ENCODE assay signal across 8 cellular contexts in the genomic region with DNA sequence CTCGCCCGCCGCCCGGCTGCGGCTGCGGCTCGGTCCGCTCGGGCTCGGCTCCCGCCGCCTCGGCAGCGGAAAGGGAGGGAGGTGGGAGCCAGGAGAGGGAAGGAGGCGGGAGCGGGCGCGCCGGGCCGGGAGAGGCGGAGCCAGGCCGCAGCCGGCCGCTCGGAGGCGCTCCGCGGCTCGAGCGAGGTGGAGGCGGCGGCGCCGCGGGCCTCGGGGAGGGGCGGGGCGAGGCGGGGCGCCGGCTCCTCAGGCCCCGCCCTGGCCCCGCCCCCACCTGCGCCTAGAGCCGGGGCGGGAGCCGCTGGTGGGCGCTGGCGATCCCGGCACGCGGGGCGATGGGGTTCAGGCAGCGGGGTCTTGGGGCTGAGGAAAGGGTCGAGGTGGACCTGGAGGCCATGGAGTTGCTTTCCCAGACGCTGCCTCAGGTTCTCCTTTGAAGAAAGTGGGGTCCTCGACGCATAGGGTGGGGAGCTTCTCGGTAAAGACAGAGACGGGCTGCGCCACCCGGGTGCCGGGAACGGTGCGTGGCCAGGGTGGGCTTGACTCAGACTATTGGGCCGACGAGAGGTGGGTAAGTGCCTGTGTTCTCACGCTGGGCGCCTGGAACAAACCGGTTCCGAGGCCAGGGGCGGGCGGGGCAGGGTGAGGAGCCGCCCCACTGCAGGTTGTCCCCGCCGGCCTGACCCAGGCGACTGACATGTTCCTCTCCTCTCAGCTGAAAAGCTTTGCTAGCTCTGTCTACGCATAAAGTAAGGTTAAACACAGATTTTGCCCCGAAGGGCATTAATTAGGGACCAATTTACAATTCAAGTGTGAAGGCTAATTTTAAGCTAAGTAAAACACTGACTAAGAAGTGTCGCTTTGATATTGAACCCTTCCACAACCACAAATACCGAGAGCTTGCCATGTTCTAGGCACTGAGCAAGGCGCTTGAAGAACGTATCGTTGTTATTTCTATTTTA. TPM values are rescaled to one million over a fixed set of nuclear protein-coding genes. Genes with fewer than 3 reads are reported as not detected.
DNase-seq lines count a peak whose midpoint lies in the region; ATAC-seq and TF ChIP-seq lines count a peak whose summit lies in the region.

TSS of gene CMTM4 (minus strand) at position 75 of the 962 bp plus-strand sequence. CDS start 218 bp downstream, outside the sequence.

- H3K27me3 ChIP-seq in liver (ENCODE audit: control insufficient read depth in 4 of 4, insufficient read depth in 4 of 4, low read length in 3 of 4), result no peaks in the 10 kb centered on the region

- 5% methylated on average over 84 of the region's 84 CpGs for WGBS in liver

- no peaks in the 10 kb centered on the region for H3K9me3 ChIP-seq in liver (ENCODE audit: control insufficient read depth in 4 of 4, low read length in 3 of 4)

- H3K4me1 ChIP-seq in liver (ENCODE audit: control insufficient read depth in 4 of 4, insufficient read depth in 4 of 4, low read length in 3 of 4), result peaks cover 2 to 21% (median 14%) of the 10 kb centered on the region in 4 donors

- ATAC-seq in GM18868 (IDR thresholded peaks at IDR 0.05; ENCODE audit: unreplicated experiment) (peak; percentile 88), HG03135 (IDR thresholded peaks at IDR 0.05; ENCODE audit: unreplicated experiment) (peak; percentile 92)

- peak within 1 kb of the TSS; percentile 74 for H3K4me3 ChIP-seq in AG09309 (ENCODE audit: control insufficient read depth, low read depth, low read length)
- H3K4me3 ChIP-seq in liver (ENCODE audit: low read depth in 1 of 3, low read length in 3 of 3), result peak within 1 kb of the TSS; percentile 78 to 88 (median 87)

- peak within 1 kb of the TSS; percentile 28 to 59 for H3K27ac ChIP-seq in liver (ENCODE audit: low read depth in 1 of 2, low read length in 2 of 2)

- no peak for TF ChIP-seq RAD21 in liver (IDR thresholded peaks at IDR 0.05)

- no peaks in the 10 kb centered on the region for H3K36me3 ChIP-seq in liver (ENCODE audit: control insufficient read depth in 4 of 4, insufficient read depth in 3 of 4, low read depth in 1 of 4, low read length in 3 of 4)

- TF ChIP-seq CTCF in AG09309 (IDR thresholded peaks at IDR 0.05; ENCODE audit: control insufficient read depth, insufficient read depth, low read depth, low read length, missing control alignments) (no peak), liver (IDR thresholded peaks at IDR 0.05; ENCODE audit: low read depth, low read length, missing input control) (peak; percentile 22)

- peak; percentile 29 for DNase-seq in AG09309 (ENCODE audit: low read depth)
- peak; percentile 71 for DNase-seq in NCI-H510A treated with DMSO at 0.1 percent for 48 hours (lab: John Stamatoyannopoulos, UW)
- peak; percentile 57 to 62 for DNase-seq in activated CD4-positive, alpha-beta T cell treated with anti-CD3 and anti-CD28 coated beads, Interleukin-2, amount 50 U/mL, for 4 hours
- DNase-seq in dermis blood vessel endothelial cell, result peak; percentile 88
- peak; percentile 65 for DNase-seq in stimulated activated CD4-positive, alpha-beta T cell treated with anti-CD3 and anti-CD28 coated beads, Interleukin-2, amount 100 ng/mL, for 4 hours (ENCODE audit: low read depth)

- H3K9ac ChIP-seq in liver (ENCODE audit: low read depth in 1 of 2, low read length in 2 of 2), result peak within 1 kb of the TSS; percentile 54 to 75

TF ChIP-seq in liver, 16 proteins besides CTCF, POLR2A, EP300 and RAD21:
- TF ChIP-seq FOXA2 (IDR thresholded peaks at IDR 0.05) (no peak), YY1 (IDR thresholded peaks at IDR 0.05) (no peak), GABPA (IDR thresholded peaks at IDR 0.05 in 1 of 2, conservative IDR thresholded peaks at IDR 0.05 in 1 of 2) (no peak), HNF4A (conservative IDR thresholded peaks at IDR 0.05) (no peak), HNF4G (IDR thresholded peaks at IDR 0.05) (no peak), FOXA1 (IDR thresholded peaks at IDR 0.05) (no peak), RXRA (IDR thresholded peaks at IDR 0.05) (no peak), ZBTB33 (IDR thresholded peaks at IDR 0.05) (no peak), EGR1 (IDR thresholded peaks at IDR 0.05; ENCODE audit: low read depth in 2 of 2) (no peak), NR2F2 (IDR thresholded peaks at IDR 0.05) (no peak), JUND (IDR thresholded peaks at IDR 0.05) (no peak), SP1 (IDR thresholded peaks at IDR 0.05) (no peak), ATF3 (IDR thresholded peaks at IDR 0.05) (no peak), TAF1 (conservative IDR thresholded peaks at IDR 0.05) (no peak)
- TF ChIP-seq, protein P1, sequence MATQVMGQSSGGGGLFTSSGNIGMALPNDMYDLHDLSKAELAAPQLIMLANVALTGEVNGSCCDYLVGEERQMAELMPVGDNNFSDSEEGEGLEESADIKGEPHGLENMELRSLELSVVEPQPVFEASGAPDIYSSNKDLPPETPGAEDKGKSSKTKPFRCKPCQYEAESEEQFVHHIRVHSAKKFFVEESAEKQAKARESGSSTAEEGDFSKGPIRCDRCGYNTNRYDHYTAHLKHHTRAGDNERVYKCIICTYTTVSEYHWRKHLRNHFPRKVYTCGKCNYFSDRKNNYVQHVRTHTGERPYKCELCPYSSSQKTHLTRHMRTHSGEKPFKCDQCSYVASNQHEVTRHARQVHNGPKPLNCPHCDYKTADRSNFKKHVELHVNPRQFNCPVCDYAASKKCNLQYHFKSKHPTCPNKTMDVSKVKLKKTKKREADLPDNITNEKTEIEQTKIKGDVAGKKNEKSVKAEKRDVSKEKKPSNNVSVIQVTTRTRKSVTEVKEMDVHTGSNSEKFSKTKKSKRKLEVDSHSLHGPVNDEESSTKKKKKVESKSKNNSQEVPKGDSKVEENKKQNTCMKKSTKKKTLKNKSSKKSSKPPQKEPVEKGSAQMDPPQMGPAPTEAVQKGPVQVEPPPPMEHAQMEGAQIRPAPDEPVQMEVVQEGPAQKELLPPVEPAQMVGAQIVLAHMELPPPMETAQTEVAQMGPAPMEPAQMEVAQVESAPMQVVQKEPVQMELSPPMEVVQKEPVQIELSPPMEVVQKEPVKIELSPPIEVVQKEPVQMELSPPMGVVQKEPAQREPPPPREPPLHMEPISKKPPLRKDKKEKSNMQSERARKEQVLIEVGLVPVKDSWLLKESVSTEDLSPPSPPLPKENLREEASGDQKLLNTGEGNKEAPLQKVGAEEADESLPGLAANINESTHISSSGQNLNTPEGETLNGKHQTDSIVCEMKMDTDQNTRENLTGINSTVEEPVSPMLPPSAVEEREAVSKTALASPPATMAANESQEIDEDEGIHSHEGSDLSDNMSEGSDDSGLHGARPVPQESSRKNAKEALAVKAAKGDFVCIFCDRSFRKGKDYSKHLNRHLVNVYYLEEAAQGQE (IDR thresholded peaks at IDR 0.05), result no peak

RNA-seq across cellular contexts. Expression of gene CMTM4, which starts in this region (rescaled TPM):
- total RNA-seq in dermis blood vessel endothelial cell (8.8 and 11.6 TPM in 2 replicates), liver (10 to 100 TPM in 1 of 2 donors, 1 to 10 TPM in 1; 8.1 to 19.7 TPM)
- 1 to 10 TPM; 2.9 to 4.5 TPM for polyA plus RNA-seq in liver

Comparison
In these comparisons a context has a peak if more than half of its experiments do, and no peak if none do; other contexts are left out.
1. Peak in every context shown above with its lines: DNase-seq, ATAC-seq, H3K4me3 ChIP-seq and H3K27ac ChIP-seq.
2. DNase-seq: peak in every context shown above with its lines; median percentile 88 in dermis blood vessel endothelial cell; 71 in NCI-H510A treated with DMSO at 0.1 percent for 48 hours; 65 in stimulated activated CD4-positive, alpha-beta T cell treated with anti-CD3 and anti-CD28 coated beads, Interleukin-2, amount 100 ng/mL, for 4 hours; 60 in activated CD4-positive, alpha-beta T cell treated with anti-CD3 and anti-CD28 coated beads, Interleukin-2, amount 50 U/mL, for 4 hours; 29 in AG09309.